28 cellular contexts compared by ENCODE assay signal in genomic region chr18:51059969-51060368, GRCh38.
"Had no signal": no experiment of that assay in that cellular context is flagged by ENCODE, and none has a peak within 500 bp of the region (broad histone marks: within the 10 kb centered on the region; RNA-seq: fewer than 3 reads in every experiment).

No MANE protein-coding gene starts in this region.

- H3K9me3 Mint-ChIP-seq: immature natural killer cell; naive B cell; natural killer cell; stimulated activated memory B cell treated with anti-CD40 and anti-IgM and Interleukin-4, amounts not matched to agents 10 μg/mL and 1 μg/mL and 100 μg/mL, for 72 hours had no signal

- H3K27ac Mint-ChIP-seq: mesothelial cell of epicardium; naive B cell; stimulated activated memory B cell treated with anti-CD40 and anti-IgM and Interleukin-4, amounts not matched to agents 10 μg/mL and 1 μg/mL and 100 μg/mL, for 72 hours had no signal

- H3K36me3 ChIP-seq: ovary had no signal

- H3K27ac ChIP-seq: left ventricle myocardium inferior, ovary, prostate gland, sigmoid colon, stomach, testis, thyroid gland, transverse colon, upper lobe of left lung, vagina had no signal

- H3K27me3 Mint-ChIP-seq: naive B cell; stimulated activated memory B cell treated with anti-CD40 and anti-IgM and Interleukin-4, amounts not matched to agents 10 μg/mL and 1 μg/mL and 100 μg/mL, for 72 hours had no signal

- H3K9me3 ChIP-seq: left ventricle myocardium inferior, ovary, prostate gland, sigmoid colon, stomach, testis, thyroid gland, transverse colon, upper lobe of left lung, vagina had no signal

- DNase-seq: hypothalamus; immature natural killer cell; kidney; left ventricle myocardium inferior; mesendoderm; naive B cell; natural killer cell; ovary; posterior cingulate gyrus; retina; right cardiac atrium; sigmoid colon; stimulated activated CD4-positive, alpha-beta T cell treated with anti-CD3 and anti-CD28 coated beads, Interleukin-1b, Interleukin-23, amount 100 ng/mL, for 48 hours; stimulated activated CD4-positive, alpha-beta T cell treated with anti-CD3 and anti-CD28 coated beads, Interleukin-2, amount 100 ng/mL, for 48 hours; stimulated activated CD4-positive, alpha-beta T cell treated with anti-CD3 and anti-CD28 coated beads, Interleukin-4, amount 100 ng/mL, for 4 hours; stimulated activated CD8-positive, alpha-beta memory T cell treated with anti-CD3 and anti-CD28 coated beads, Interleukin-4, amount 100 ng/mL, for 48 hours; stimulated activated naive CD4-positive, alpha-beta T cell treated with Interleukin-2 at 50 U/mL for 16 hours; stomach; testis; thyroid gland; transverse colon; upper lobe of left lung had no signal

- H3K4me1 Mint-ChIP-seq: mesothelial cell of epicardium; stimulated activated memory B cell treated with anti-CD40 and anti-IgM and Interleukin-4, amounts not matched to agents 10 μg/mL and 1 μg/mL and 100 μg/mL, for 72 hours had no signal

- H3K4me3 Mint-ChIP-seq: immature natural killer cell; mesothelial cell of epicardium; naive B cell; natural killer cell; stimulated activated memory B cell treated with anti-CD40 and anti-IgM and Interleukin-4, amounts not matched to agents 10 μg/mL and 1 μg/mL and 100 μg/mL, for 72 hours had no signal

- H3K4me1 ChIP-seq: prostate gland, testis, transverse colon had no signal

- H3K4me3 ChIP-seq: left ventricle myocardium inferior, lung, ovary, prostate gland, sigmoid colon, smooth muscle cell, stomach, testis, thyroid gland, transverse colon, upper lobe of left lung, vagina had no signal

- H3K27me3 ChIP-seq: ovary, sigmoid colon, stomach, testis, thyroid gland, transverse colon, upper lobe of left lung, vagina had no signal

- ATAC-seq: natural killer cell; right cardiac atrium; stimulated activated memory B cell treated with anti-CD40 and anti-IgM and Interleukin-4, amounts not matched to agents 10 μg/mL and 1 μg/mL and 100 μg/mL, for 72 hours had no signal
